ENCODE assay signal across 13 cellular contexts in genomic region chr17:245611-246010, GRCh38.
"Had no signal": no experiment of that assay in that cellular context is flagged by ENCODE, and none has a peak within 500 bp of the region (broad histone marks: within the 10 kb centered on the region; RNA-seq: fewer than 3 reads in every experiment).

No MANE protein-coding gene starts in this region.

- H3K4me3 Mint-ChIP-seq: activated CD4-positive, alpha-beta memory T cell treated with anti-CD3 and anti-CD28 coated beads, Interleukin-2, amount 10 ng/mL, durations not matched to agents 7 days and 5 days; activated CD4-positive, alpha-beta T cell treated with anti-CD3 and anti-CD28 coated beads for 36 hours; activated T-cell treated with anti-CD3 and anti-CD28 coated beads, Interleukin-2, amount 50 U/mL, for 72 hours; effector memory CD8-positive, alpha-beta T cell had no signal

- H3K27me3 Mint-ChIP-seq: activated CD4-positive, alpha-beta memory T cell treated with anti-CD3 and anti-CD28 coated beads, Interleukin-2, amount 10 ng/mL, durations not matched to agents 7 days and 5 days; activated CD4-positive, alpha-beta T cell treated with anti-CD3 and anti-CD28 coated beads for 36 hours; effector memory CD8-positive, alpha-beta T cell; naive B cell had no signal

- H3K9me3 Mint-ChIP-seq: activated T-cell treated with anti-CD3 and anti-CD28 coated beads, Interleukin-2, amount 50 U/mL, for 72 hours; effector memory CD8-positive, alpha-beta T cell had no signal

- H3K4me1 Mint-ChIP-seq: activated CD4-positive, alpha-beta memory T cell treated with anti-CD3 and anti-CD28 coated beads, Interleukin-2, amount 10 ng/mL, durations not matched to agents 7 days and 5 days; activated CD4-positive, alpha-beta T cell treated with anti-CD3 and anti-CD28 coated beads for 36 hours had no signal

- H3K27ac Mint-ChIP-seq: activated CD4-positive, alpha-beta memory T cell treated with anti-CD3 and anti-CD28 coated beads, Interleukin-2, amount 10 ng/mL, durations not matched to agents 7 days and 5 days; activated CD4-positive, alpha-beta T cell treated with anti-CD3 and anti-CD28 coated beads for 36 hours; activated T-cell treated with anti-CD3 and anti-CD28 coated beads, Interleukin-2, amount 50 U/mL, for 72 hours; effector memory CD8-positive, alpha-beta T cell; naive B cell had no signal

- ATAC-seq: activated CD4-positive, alpha-beta T cell treated with anti-CD3 and anti-CD28 coated beads for 36 hours; activated T-cell treated with anti-CD3 and anti-CD28 coated beads, Interleukin-2, amount 50 U/mL, for 72 hours; effector memory CD8-positive, alpha-beta T cell; stimulated activated naive CD8-positive, alpha-beta T cell treated with anti-CD3 and anti-CD28 coated beads, Interleukin-15, Interleukin-2, amounts not matched to agents 100 U/mL and 50 U/mL, for 24 hours had no signal

- DNase-seq: activated CD4-positive, alpha-beta memory T cell treated with anti-CD3 and anti-CD28 coated beads, Interleukin-2, amount 10 ng/mL, durations not matched to agents 7 days and 5 days; activated CD4-positive, alpha-beta T cell treated with anti-CD3 and anti-CD28 coated beads for 36 hours; activated gamma-delta T cell; activated T-cell treated with anti-CD3 and anti-CD28 coated beads, Interleukin-2, amount 50 U/mL, for 72 hours; anterior cingulate cortex; dermis blood vessel endothelial cell; effector memory CD8-positive, alpha-beta T cell; mammary epithelial cell; naive B cell; stimulated activated CD4-positive, alpha-beta T cell treated with anti-CD3 and anti-CD28 coated beads, Interleukin-4, amount 100 ng/mL, for 4 hours; stimulated activated CD8-positive, alpha-beta memory T cell treated with anti-CD3 and anti-CD28 coated beads, Interleukin-4, amount 100 ng/mL, for 48 hours; stimulated activated naive CD8-positive, alpha-beta T cell treated with anti-CD3 and anti-CD28 coated beads, Interleukin-15, Interleukin-2, amounts not matched to agents 100 U/mL and 50 U/mL, for 24 hours; upper lobe of left lung had no signal
